ENCODE assay signal across 11 cellular contexts in genomic region chr10:81108516-81109199, GRCh38.
DNase-seq lines count a peak whose midpoint lies in the region; ATAC-seq and TF ChIP-seq lines count a peak whose summit lies in the region.
"Had no signal": no experiment of that assay in that cellular context is flagged by ENCODE, and none has a peak within 500 bp of the region (broad histone marks: within the 10 kb centered on the region; RNA-seq: fewer than 3 reads in every experiment).

No MANE protein-coding gene starts in this region.

- no peaks in the 10 kb centered on the region for H3K36me3 Mint-ChIP-seq in neural progenitor cell
- H3K36me3 Mint-ChIP-seq: CD4-positive, CD25-positive, alpha-beta regulatory T cell; T-cell had no signal

- H3K9ac ChIP-seq in Karpas-422 (ENCODE audit: low read length) (no peak overlapping the region), GM23248 (no peak overlapping the region), neural progenitor cell (no peak overlapping the region)

- no peak for TF ChIP-seq CTCF in GM06990 (IDR thresholded peaks at IDR 0.05; ENCODE audit: insufficient read depth, low read length, poor library complexity, severe bottlenecking)
- no peak for TF ChIP-seq CTCF in VCaP (conservative IDR thresholded peaks at IDR 0.05)
- TF ChIP-seq CTCF in neural progenitor cell (IDR thresholded peaks at IDR 0.05) = no peak

- H3K4me2 ChIP-seq in Karpas-422 (ENCODE audit: low read depth, low read length, poor library complexity, severe bottlenecking) (no peak overlapping the region), GM23248 (ENCODE audit: unreplicated experiment) (no peak overlapping the region), neural progenitor cell (no peak overlapping the region)

- H3K4me3 ChIP-seq in GM06990 (replicated peaks; ENCODE audit: low read depth, low read length) (no peak overlapping the region), Karpas-422 (ENCODE audit: low read length) (no peak overlapping the region), GM23248 (no peak overlapping the region), neural progenitor cell (no peak overlapping the region)
- H3K4me3 ChIP-seq: prostate gland had no signal

- DNase-seq in GM06990 (ENCODE audit: extremely low read depth, insufficient read length) = peak; percentile 50
- DNase-seq in Karpas-422 = no peak
- DNase-seq in GM23248 = no peak
- no peak for DNase-seq in NCI-H2081 (lab: John Stamatoyannopoulos, UW)
- no peak for DNase-seq in neural progenitor cell (ENCODE audit: low spot score)
- DNase-seq: CD4-positive, CD25-positive, alpha-beta regulatory T cell; T-cell had no signal

- no peaks in the 10 kb centered on the region for H3K4me1 ChIP-seq in Karpas-422 (ENCODE audit: low read length)
- no peaks in the 10 kb centered on the region for H3K4me1 ChIP-seq in GM23248 (ENCODE audit: insufficient read depth)
- no peaks in the 10 kb centered on the region for H3K4me1 ChIP-seq in neural progenitor cell
- H3K4me1 ChIP-seq: prostate gland had no signal

- H2AFZ ChIP-seq in Karpas-422 (ENCODE audit: low read length) (no peak overlapping the region), GM23248 (no peak overlapping the region), neural progenitor cell (replicated peaks) (no peak overlapping the region)

- in situ Hi-C loops in GM23248 (cut with MboI) = no loop called here

- H3K27ac Mint-ChIP-seq in neural progenitor cell = no peak overlapping the region
- H3K27ac Mint-ChIP-seq: CD4-positive, CD25-positive, alpha-beta regulatory T cell; T-cell had no signal

- H3K27ac ChIP-seq in VCaP (peak overlapping the region; percentile 48), Karpas-422 (ENCODE audit: low read length) (no peak overlapping the region), GM23248 (no peak overlapping the region), neural progenitor cell (no peak overlapping the region)
- H3K27ac ChIP-seq: prostate gland had no signal

- 8 to 11% methylated on average over 3 of the region's 3 CpGs for WGBS in GM23248 (ENCODE audit: low coverage in 1 of 2, low lambda C conversion rate in 2 of 2, missing lambda C conversion rate in 2 of 2), 2 experiments

- H3K36me3 ChIP-seq in GM06990 (ENCODE audit: control insufficient read depth, insufficient read depth, low read length) = no peaks in the 10 kb centered on the region
- H3K36me3 ChIP-seq in Karpas-422 (ENCODE audit: insufficient read depth, low read length) = no peaks in the 10 kb centered on the region
- no peaks in the 10 kb centered on the region for H3K36me3 ChIP-seq in GM23248 (ENCODE audit: low read depth)
- no peaks in the 10 kb centered on the region for H3K36me3 ChIP-seq in neural progenitor cell
- H3K36me3 ChIP-seq: prostate gland had no signal

- H3K27me3 Mint-ChIP-seq in neural progenitor cell (ENCODE audit: insufficient read depth, low read depth) = no peaks in the 10 kb centered on the region
- H3K27me3 Mint-ChIP-seq: CD4-positive, CD25-positive, alpha-beta regulatory T cell; T-cell had no signal

- no peaks in the 10 kb centered on the region for H3K9me2 ChIP-seq in Karpas-422 (replicated peaks; ENCODE audit: insufficient read depth, low read length)
- no peaks in the 10 kb centered on the region for H3K9me2 ChIP-seq in GM23248 (ENCODE audit: insufficient read depth)

- no peaks in the 10 kb centered on the region for H3K27me3 ChIP-seq in GM06990 (replicated peaks; ENCODE audit: control insufficient read depth, insufficient read depth, low read length)
- no peaks in the 10 kb centered on the region for H3K27me3 ChIP-seq in Karpas-422 (ENCODE audit: low read length)
- H3K27me3 ChIP-seq in GM23248 (replicated peaks; ENCODE audit: insufficient read depth) = no peaks in the 10 kb centered on the region
- H3K27me3 ChIP-seq in neural progenitor cell = no peaks in the 10 kb centered on the region

- no peaks in the 10 kb centered on the region for H3K9me3 Mint-ChIP-seq in neural progenitor cell
- H3K9me3 Mint-ChIP-seq: T-cell had no signal

- H3K4me3 Mint-ChIP-seq in neural progenitor cell = no peak overlapping the region
- H3K4me3 Mint-ChIP-seq: CD4-positive, CD25-positive, alpha-beta regulatory T cell; T-cell had no signal

- H3K79me2 ChIP-seq in Karpas-422 (ENCODE audit: low read length) (no peaks in the 10 kb centered on the region), GM23248 (ENCODE audit: insufficient read depth) (no peaks in the 10 kb centered on the region), neural progenitor cell (ENCODE audit: low read depth) (no peaks in the 10 kb centered on the region)

- H3K9me3 ChIP-seq in Karpas-422 (ENCODE audit: low read length) (no peaks in the 10 kb centered on the region; the same call in 1 of the 2 replicates), GM23248 (ENCODE audit: low read depth) (no peaks in the 10 kb centered on the region), neural progenitor cell (ENCODE audit: low read depth) (no peaks in the 10 kb centered on the region)
- H3K9me3 ChIP-seq: prostate gland had no signal

- H3F3A ChIP-seq in GM23248 (ENCODE audit: insufficient read depth) (no peaks in the 10 kb centered on the region), neural progenitor cell (ENCODE audit: low read depth) (no peaks in the 10 kb centered on the region)

- peak; percentile 54 for ATAC-seq in GM19468 (IDR thresholded peaks at IDR 0.05; ENCODE audit: extremely low read depth, unreplicated experiment)
- ATAC-seq in HG03108 (IDR thresholded peaks at IDR 0.05; ENCODE audit: unreplicated experiment) = peak; percentile 87
- ATAC-seq: T-cell had no signal

- H4K20me1 ChIP-seq in Karpas-422 (ENCODE audit: insufficient read depth, low read depth, low read length) (no peaks in the 10 kb centered on the region), GM23248 (ENCODE audit: insufficient read depth) (no peaks in the 10 kb centered on the region), neural progenitor cell (ENCODE audit: low read depth) (no peaks in the 10 kb centered on the region)

- no peaks in the 10 kb centered on the region for H3K4me1 Mint-ChIP-seq in neural progenitor cell
- H3K4me1 Mint-ChIP-seq: CD4-positive, CD25-positive, alpha-beta regulatory T cell; T-cell had no signal
